37 cellular contexts compared by ENCODE assay signal in the genomic region with DNA sequence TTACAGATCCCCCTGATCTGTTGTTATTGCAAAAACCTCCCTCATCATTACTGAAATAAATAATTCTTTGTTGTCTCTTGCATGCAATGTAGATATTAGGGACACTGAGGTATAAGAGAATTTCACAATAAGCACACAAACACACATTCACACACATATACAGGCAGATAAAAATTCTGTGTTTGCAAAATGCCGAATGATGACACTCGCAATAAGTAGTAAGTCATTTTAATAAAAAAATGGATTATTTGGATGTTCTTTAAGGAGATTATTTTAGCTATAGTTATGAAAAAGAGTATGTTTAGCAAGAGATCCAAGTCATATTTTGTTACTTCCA. TPM values are rescaled to one million over a fixed set of nuclear protein-coding genes. Genes with fewer than 3 reads are reported as not detected.
"Had no signal": no experiment of that assay in that cellular context is flagged by ENCODE, and none has a peak within 500 bp of the region (broad histone marks: within the 10 kb centered on the region; RNA-seq: fewer than 3 reads in every experiment).

No MANE protein-coding gene starts in this region.

- H3K4me1 Mint-ChIP-seq: mesothelial cell of epicardium, naive B cell, neural progenitor cell had no signal

- H3K27ac ChIP-seq: epithelial cell of prostate, gastrocnemius medialis, heart left ventricle, left lung, neural progenitor cell, psoas muscle, skin epidermis, stomach, thyroid gland had no signal

- H3K9me3 ChIP-seq: gastrocnemius medialis, left lung, mucosa of descending colon, psoas muscle, stomach, thyroid gland had no signal

- H3K4me1 ChIP-seq: gastrocnemius medialis, heart left ventricle, left lung, neural progenitor cell, psoas muscle, stomach, thyroid gland had no signal

- H3K27ac Mint-ChIP-seq: effector memory CD8-positive, alpha-beta T cell; mesothelial cell of epicardium; naive B cell; natural killer cell treated with Interleukin-12 subunit alpha and Interleukin-12 subunit beta and Interleukin-15 and Interleukin-18, amount 100 ng/mL, for 72 hours; neural progenitor cell had no signal

- H3K27me3 ChIP-seq: gastrocnemius medialis, heart left ventricle, left lung, neural progenitor cell, stomach, thyroid gland had no signal

- H3K4me2 ChIP-seq: neural progenitor cell had no signal

- H3K4me3 ChIP-seq: gastrocnemius medialis, heart left ventricle, left lung, mucosa of descending colon, neural progenitor cell, psoas muscle, skin epidermis, stomach, thyroid gland had no signal

- H3K36me3 ChIP-seq: gastrocnemius medialis, heart left ventricle, left lung, neural progenitor cell, stomach, thyroid gland had no signal

- H3K27me3 Mint-ChIP-seq: effector memory CD8-positive, alpha-beta T cell; naive B cell; natural killer cell treated with Interleukin-12 subunit alpha and Interleukin-12 subunit beta and Interleukin-15 and Interleukin-18, amount 100 ng/mL, for 72 hours had no signal

- H3K36me3 Mint-ChIP-seq: mesothelial cell of epicardium; naive B cell; natural killer cell treated with Interleukin-12 subunit alpha and Interleukin-12 subunit beta and Interleukin-15 and Interleukin-18, amount 100 ng/mL, for 72 hours; neural progenitor cell had no signal

- ATAC-seq: effector memory CD8-positive, alpha-beta T cell; esophagus mucosa; gastrocnemius medialis; heart left ventricle; left cardiac atrium; left lung; mucosa of descending colon; natural killer cell treated with Interleukin-12 subunit alpha and Interleukin-12 subunit beta and Interleukin-15 and Interleukin-18, amount 100 ng/mL, for 72 hours; psoas muscle; right cardiac atrium had no signal

- H3K4me3 Mint-ChIP-seq: effector memory CD8-positive, alpha-beta T cell; mesothelial cell of epicardium; naive B cell; natural killer cell treated with Interleukin-12 subunit alpha and Interleukin-12 subunit beta and Interleukin-15 and Interleukin-18, amount 100 ng/mL, for 72 hours; neural progenitor cell had no signal

- H2AFZ ChIP-seq: neural progenitor cell had no signal

- DNase-seq: cerebellar nuclear complex; cortex of kidney; effector memory CD8-positive, alpha-beta T cell; foreskin fibroblast; gastrocnemius medialis; heart left ventricle; hippocampal formation; left cardiac atrium; mesenchymal stem cell; naive B cell; stimulated activated CD4-positive, alpha-beta T cell treated with anti-CD3 and anti-CD28 coated beads, Interleukin-15, amount 100 ng/mL, for 24 hours; stimulated activated CD4-positive, alpha-beta T cell treated with anti-CD3 and anti-CD28 coated beads, Interleukin-2, amount 100 ng/mL, for 48 hours; stimulated activated CD8-positive, alpha-beta memory T cell treated with anti-CD3 and anti-CD28 coated beads, Interleukin-4, amount 100 ng/mL, for 48 hours; stimulated activated naive CD4-positive, alpha-beta T cell; stomach; thyroid gland; trophoblast cell had no signal

RNA-seq across cellular contexts. Expression of gene DEFB114, which starts 13.6 kb away (rescaled TPM):
- total RNA-seq: dermis microvascular lymphatic vessel endothelial cell; esophagus mucosa; gastrocnemius medialis; glomerular endothelial cell; heart left ventricle; kidney epithelial cell; left cardiac atrium; left lung; lower leg skin; lung microvascular endothelial cell; mesothelial cell of epicardium; mucosa of descending colon; natural killer cell treated with Interleukin-12 subunit alpha and Interleukin-12 subunit beta and Interleukin-15 and Interleukin-18, amount 100 ng/mL, for 72 hours; osteocyte; psoas muscle; renal cortical epithelial cell; right cardiac atrium; stomach; subcutaneous adipose tissue; temporal lobe; thyroid gland; urinary bladder had no signal
- polyA plus RNA-seq: heart left ventricle, psoas muscle, right cardiac atrium, stomach, urinary bladder had no signal

RNA-seq across cellular contexts. Expression of gene DEFB113, which starts 19.0 kb away (rescaled TPM):
- total RNA-seq: dermis microvascular lymphatic vessel endothelial cell; esophagus mucosa; gastrocnemius medialis; glomerular endothelial cell; heart left ventricle; kidney epithelial cell; left cardiac atrium; left lung; lower leg skin; lung microvascular endothelial cell; mesothelial cell of epicardium; mucosa of descending colon; natural killer cell treated with Interleukin-12 subunit alpha and Interleukin-12 subunit beta and Interleukin-15 and Interleukin-18, amount 100 ng/mL, for 72 hours; osteocyte; psoas muscle; renal cortical epithelial cell; right cardiac atrium; stomach; subcutaneous adipose tissue; temporal lobe; thyroid gland; urinary bladder had no signal
- polyA plus RNA-seq: heart left ventricle, psoas muscle, right cardiac atrium, stomach, urinary bladder had no signal
